Comparison of ENCODE assay signal across 12 cellular contexts in the genomic region with DNA sequence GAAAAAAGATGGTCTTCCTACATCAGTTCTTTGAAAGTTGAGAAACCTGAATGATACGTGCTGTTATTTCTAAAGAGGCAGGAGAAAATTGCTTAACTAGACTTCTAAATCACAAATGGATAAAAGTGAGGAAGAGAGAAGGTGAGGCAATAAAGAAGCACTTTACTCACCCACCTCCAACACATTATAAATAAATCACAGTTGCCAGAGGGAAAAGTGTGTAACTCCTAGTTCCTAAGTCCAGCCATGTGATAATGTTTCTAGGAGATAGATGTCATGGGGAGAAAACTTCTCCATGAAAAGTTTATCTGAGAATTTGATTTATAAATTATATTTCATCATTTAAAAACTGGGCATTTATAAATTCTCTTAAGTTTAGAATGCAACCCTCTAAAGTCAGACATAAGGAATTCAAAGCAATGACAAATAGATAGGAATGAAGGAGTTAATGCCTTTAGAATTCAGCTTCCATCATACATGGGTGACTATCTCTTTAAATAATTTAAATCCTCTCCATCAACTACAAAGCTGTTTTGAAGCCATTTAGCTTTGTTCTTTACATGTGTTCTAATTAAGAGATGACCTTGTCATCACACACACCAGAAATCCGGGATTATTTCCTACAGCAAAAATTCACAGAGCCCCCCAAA. TPM values are rescaled to one million over a fixed set of nuclear protein-coding genes. Genes with fewer than 3 reads are reported as not detected.
DNase-seq lines count a peak whose midpoint lies in the region; ATAC-seq and TF ChIP-seq lines count a peak whose summit lies in the region.
"Had no signal": no experiment of that assay in that cellular context is flagged by ENCODE, and none has a peak within 500 bp of the region (broad histone marks: within the 10 kb centered on the region; RNA-seq: fewer than 3 reads in every experiment).

No MANE protein-coding gene starts in this region.

- H3K4me3 Mint-ChIP-seq in activated naive CD4-positive, alpha-beta T cell treated with anti-CD3 and anti-CD28 coated beads, Interleukin-2, amount 50 U/mL, for 24 hours: peak overlapping the region; percentile 83
- peak overlapping the region; percentile 46 for H3K4me3 Mint-ChIP-seq in activated CD8-positive, alpha-beta T cell treated with anti-CD3 and anti-CD28 coated beads for 36 hours
- H3K4me3 Mint-ChIP-seq in immature natural killer cell: peak overlapping the region; percentile 23 to 81 (median 48)

- POLR2A ChIA-PET in activated CD8-positive, alpha-beta T cell treated with anti-CD3 and anti-CD28 coated beads for 36 hours (lab: Charles Lee): no interaction called here

- peaks cover 29% of the 10 kb centered on the region for H3K36me3 Mint-ChIP-seq in activated naive CD4-positive, alpha-beta T cell treated with anti-CD3 and anti-CD28 coated beads, Interleukin-2, amount 50 U/mL, for 24 hours
- peaks cover 20% of the 10 kb centered on the region for H3K36me3 Mint-ChIP-seq in activated CD8-positive, alpha-beta T cell treated with anti-CD3 and anti-CD28 coated beads for 36 hours (ENCODE audit: low read depth)
- H3K36me3 Mint-ChIP-seq in immature natural killer cell: peaks cover 0 to 4% (median 0%) of the 10 kb centered on the region in 3 donors

- ATAC-seq in activated CD8-positive, alpha-beta T cell treated with anti-CD3 and anti-CD28 coated beads for 36 hours: peak; percentile 8
- no peak for ATAC-seq in HG03432 (IDR thresholded peaks at IDR 0.05; ENCODE audit: unreplicated experiment)

- in situ Hi-C loops in GM13977 (cut with MboI; ENCODE audit: low pct_unique_long_range_greater_than_20kb, low sequenced_read_pairs, unreplicated experiment): no loop called here

- no peaks in the 10 kb centered on the region for H3K9me3 Mint-ChIP-seq in activated naive CD4-positive, alpha-beta T cell treated with anti-CD3 and anti-CD28 coated beads, Interleukin-2, amount 50 U/mL, for 24 hours
- no peaks in the 10 kb centered on the region for H3K9me3 Mint-ChIP-seq in activated CD8-positive, alpha-beta T cell treated with anti-CD3 and anti-CD28 coated beads for 36 hours
- H3K9me3 Mint-ChIP-seq in immature natural killer cell: no peaks in the 10 kb centered on the region

- no peak for TF ChIP-seq CTCF in activated CD8-positive, alpha-beta T cell treated with anti-CD3 and anti-CD28 coated beads for 36 hours (IDR thresholded peaks at IDR 0.05)
- no peak for TF ChIP-seq CTCF in GM13977 (IDR thresholded peaks at IDR 0.05; ENCODE audit: extremely low read depth, insufficient read depth, missing control alignments)

- no peaks in the 10 kb centered on the region for H3K27me3 Mint-ChIP-seq in activated naive CD4-positive, alpha-beta T cell treated with anti-CD3 and anti-CD28 coated beads, Interleukin-2, amount 50 U/mL, for 24 hours
- no peaks in the 10 kb centered on the region for H3K27me3 Mint-ChIP-seq in activated CD8-positive, alpha-beta T cell treated with anti-CD3 and anti-CD28 coated beads for 36 hours
- peaks cover 0 to 5% (median 0%) of the 10 kb centered on the region in 3 donors for H3K27me3 Mint-ChIP-seq in immature natural killer cell (ENCODE audit: low read depth in 3 of 3)

- DNase-seq in activated naive CD4-positive, alpha-beta T cell treated with Interleukin-2 at 50 U/mL for 16 hours: no peak
- DNase-seq in activated CD8-positive, alpha-beta T cell treated with anti-CD3 and anti-CD28 coated beads for 36 hours: no peak
- DNase-seq in immature natural killer cell: no peak
- no peak for DNase-seq in pons (ENCODE audit: low spot score)
- DNase-seq in GM13977 (ENCODE audit: low spot score): no peak
- DNase-seq: activated CD4-positive, CD25-positive, alpha-beta regulatory T cell treated with anti-CD3 and anti-CD28 coated beads, Interleukin-2, amount 50 U/mL, for 72 hours; Caco-2; hippocampal formation; occipital lobe had no signal

- intact Hi-C loops in activated CD8-positive, alpha-beta T cell treated with anti-CD3 and anti-CD28 coated beads for 36 hours (cut with micrococcal nuclease): loop anchor here (5.0 kb wide), 1 partner anchor 47 kb away; no protein-coding TSS in a partner anchor

- CTCF ChIA-PET in activated CD8-positive, alpha-beta T cell treated with anti-CD3 and anti-CD28 coated beads for 36 hours (lab: Charles Lee): interaction anchor here (2.9 kb wide), 1 partner anchor 10 kb away, joined by 8 read pairs; no protein-coding TSS in a partner anchor

- peaks cover 71% of the 10 kb centered on the region for H3K4me1 Mint-ChIP-seq in activated naive CD4-positive, alpha-beta T cell treated with anti-CD3 and anti-CD28 coated beads, Interleukin-2, amount 50 U/mL, for 24 hours
- H3K4me1 Mint-ChIP-seq in activated CD8-positive, alpha-beta T cell treated with anti-CD3 and anti-CD28 coated beads for 36 hours (ENCODE audit: low read depth): peaks cover 55% of the 10 kb centered on the region
- H3K4me1 Mint-ChIP-seq in immature natural killer cell: peaks cover 49 to 61% of the 10 kb centered on the region in 2 donors

- peak overlapping the region; percentile 81 for H3K27ac Mint-ChIP-seq in activated naive CD4-positive, alpha-beta T cell treated with anti-CD3 and anti-CD28 coated beads, Interleukin-2, amount 50 U/mL, for 24 hours
- peak overlapping the region; percentile 75 for H3K27ac Mint-ChIP-seq in activated CD8-positive, alpha-beta T cell treated with anti-CD3 and anti-CD28 coated beads for 36 hours
- H3K27ac Mint-ChIP-seq in immature natural killer cell: peak overlapping the region; percentile 2 to 83 (median 53)

- peak overlapping the region; percentile 48 for H3K27ac ChIP-seq in temporal lobe (ENCODE audit: low read depth, low read length)

RNA-seq across cellular contexts. Expression of gene NRIP1, which starts 60.0 kb away (rescaled TPM):
- 10 to 100 TPM; 12.4 to 12.8 TPM for total RNA-seq in activated CD8-positive, alpha-beta T cell treated with anti-CD3 and anti-CD28 coated beads for 36 hours
- polyA plus RNA-seq in immature natural killer cell: 10 to 100 TPM; 21.5 to 25.1 (median 24.4) TPM
- total RNA-seq in temporal lobe: 65.4 TPM
